In genomic region chr20:10433014-10433622, GRCh38 we compare ENCODE assay signal across 8 cellular contexts. TPM values are rescaled to one million over a fixed set of nuclear protein-coding genes. Genes with fewer than 3 reads are reported as not detected.
DNase-seq lines count a peak whose midpoint lies in the region; ATAC-seq, FAIRE-seq and TF ChIP-seq lines count a peak whose summit lies in the region.

No MANE protein-coding gene starts in this region.

- intact Hi-C loops in esophagus muscularis mucosa (cut with DNase I), result loop anchor here (10.0 kb wide), 1 partner anchor 82 kb away; no protein-coding TSS in a partner anchor
- intact Hi-C loops in ovary (cut with DNase I), result loop anchor here in 1 of 4 donors (5.0 to 10.0 kb wide), 2 partner anchors 216 to 242 kb away; partner anchors contain the start of genes JAG1 and SNAP25

- peak overlapping the region; percentile 91 to 93 (median 92) for H3K27ac ChIP-seq in esophagus muscularis mucosa (replicated peaks in 1 of 4)
- H3K27ac ChIP-seq in ovary, result peak overlapping the region in 1 of 2 donors; percentile 83

- TF ChIP-seq CTCF in GM12865 (IDR thresholded peaks at IDR 0.05; ENCODE audit: insufficient read depth, low read depth, low read length, missing control alignments) (no peak), esophagus muscularis mucosa (IDR thresholded peaks at IDR 0.05) (no peak), ovary (IDR thresholded peaks at IDR 0.05) (no peak)

- H3K9me3 ChIP-seq in esophagus muscularis mucosa, result no peaks in the 10 kb centered on the region
- H3K9me3 ChIP-seq in ovary, result no peaks in the 10 kb centered on the region

- H3K4me3 ChIP-seq in GM12865 (ENCODE audit: low read depth, low read length) (peak overlapping the region; percentile 59), esophagus muscularis mucosa (peak overlapping the region; percentile 78 to 86 (median 86)), ovary (peak overlapping the region; percentile 54)

- H3K27me3 ChIP-seq in esophagus muscularis mucosa (no peaks in the 10 kb centered on the region), ovary (no peaks in the 10 kb centered on the region)

- H3K4me1 ChIP-seq in esophagus muscularis mucosa (peaks cover 35 to 58% (median 46%) of the 10 kb centered on the region in 4 donors), ovary (ENCODE audit: insufficient read depth) (peaks cover 7% of the 10 kb centered on the region)

- WGBS in esophagus muscularis mucosa, result 51% methylated on average over 30 of the region's 30 CpGs
- 45 to 52% (median 48%) methylated on average over 30 of the region's 30 CpGs for WGBS in ovary, 3 donors

- DNase-seq in GM12865 (ENCODE audit: low read depth), result peak; percentile 23
- DNase-seq in RKO (ENCODE audit: low spot score), result peak; percentile 59
- no peak for DNase-seq in esophagus muscularis mucosa (ENCODE audit: extremely low spot score)
- peak in 3 of 5 donors; percentile 29 to 39 (median 38) for DNase-seq in ovary
- DNase-seq in GM12892 (ENCODE audit: insufficient read length), result no peak
- no peak for DNase-seq in NOMO-1 treated with DMSO at 0.1 percent for 48 hours (lab: John Stamatoyannopoulos, UW; ENCODE audit: unreplicated experiment)

- TF ChIP-seq POLR2A in esophagus muscularis mucosa (IDR thresholded peaks at IDR 0.05; ENCODE audit: low read depth) (no peak), ovary (IDR thresholded peaks at IDR 0.05) (no peak), GM12892 (IDR thresholded peaks at IDR 0.05; ENCODE audit: low read depth, low read length) (no peak)

- no peak for FAIRE-seq in GM12892 (lab: Jason Lieb, UNC)

- TF ChIP-seq EP300 in esophagus muscularis mucosa (IDR thresholded peaks at IDR 0.05) (no peak), ovary (IDR thresholded peaks at IDR 0.05) (no peak)

- no peak for ATAC-seq in GM21367 (IDR thresholded peaks at IDR 0.05; ENCODE audit: unreplicated experiment)
- no peak for ATAC-seq in GM21723 (IDR thresholded peaks at IDR 0.05; ENCODE audit: unreplicated experiment)

- H3K36me3 ChIP-seq in esophagus muscularis mucosa, result no peaks in the 10 kb centered on the region
- no peaks in the 10 kb centered on the region for H3K36me3 ChIP-seq in ovary

RNA-seq across cellular contexts. Expression of gene MKKS, which starts 0.9 kb away (rescaled TPM):
- 10 to 100 TPM; 14.1 to 19.3 (median 16.7) TPM for total RNA-seq in esophagus muscularis mucosa
- total RNA-seq in ovary, result 10 to 100 TPM in 5 of 7 donors, 1 to 10 TPM in 2; 7.7 to 15.9 (median 15.0) TPM
- polyA plus RNA-seq in ovary, result 10 to 100 TPM; 14.9 to 21.9 TPM
- 6.4 TPM for polyA plus RNA-seq in GM12892 (2012; ENCODE audit: missing spikeins)

RNA-seq across cellular contexts. Expression of gene SLX4IP, which starts 2.0 kb away (rescaled TPM):
- total RNA-seq in esophagus muscularis mucosa (1 to 10 TPM; 1.2 to 2.1 (median 1.5) TPM), ovary (1 to 10 TPM; 1.7 to 5.1 (median 3.0) TPM)
- 1 to 10 TPM in 1 of 2 donors, under 1 TPM in 1; 0.98 to 2.8 TPM for polyA plus RNA-seq in ovary
- polyA plus RNA-seq in GM12892 (2012; ENCODE audit: missing spikeins), result 4.8 TPM

Comparison
In these comparisons a context has a peak if more than half of its experiments do, and no peak if none do; other contexts are left out.
1. DNase-seq: peak in GM12865 (single experiment), RKO (single experiment) and ovary (3 of 5); none in esophagus muscularis mucosa (single experiment), GM12892 (single experiment) and NOMO-1 treated with DMSO at 0.1 percent for 48 hours (single experiment).
2. Peak in every context shown above with its lines, with median percentiles within 50 percentile points of each other: H3K4me3 ChIP-seq.